In genomic region chr17:28571255-28572122, GRCh38 we compare ENCODE assay signal across 8 cellular contexts. TPM values are rescaled to one million over a fixed set of nuclear protein-coding genes. Genes with fewer than 3 reads are reported as not detected.
DNase-seq lines count a peak whose midpoint lies in the region; ATAC-seq, FAIRE-seq and TF ChIP-seq lines count a peak whose summit lies in the region.

PIGS (minus strand) TSS chr17:28571524; CDS start chr17:28571496, 28 bp downstream.

- peak within 1 kb of the TSS; percentile 10 to 86; a peak in 3 of 4 replicates for H4K8ac ChIP-seq in IMR-90 (ENCODE audit: low read depth in 2 of 2, low read length in 2 of 2)

- peak; percentile 97 for DNase-seq in D721Med (ENCODE audit: insufficient read length, low spot score)
- DNase-seq in IMR-90: peak; percentile 87
- DNase-seq in OCI-M2 (lab: John Stamatoyannopoulos, UW; ENCODE audit: unreplicated experiment): peak; percentile 52
- peak; percentile 82 for DNase-seq in activated T-cell treated with anti-CD3 and anti-CD28 coated beads for 4 hours
- peak; percentile 94 for DNase-seq in epithelial cell of esophagus (ENCODE audit: low read depth)
- peak; percentile 91 for DNase-seq in stimulated activated CD8-positive, alpha-beta memory T cell treated with anti-CD3 and anti-CD28 coated beads, Interleukin-2, amount 100 ng/mL, for 48 hours (ENCODE audit: low read depth in 2 of 2)

- H3K4me2 ChIP-seq in IMR-90 (ENCODE audit: low read depth, low read length): peak within 1 kb of the TSS; percentile 100

- H3K9me3 ChIP-seq in IMR-90 (ENCODE audit: control insufficient read depth, insufficient read depth, low read length): no peaks in the 10 kb centered on the region
- H3K9me3 ChIP-seq in mononuclear cell (ENCODE audit: low read depth, low read length): no peaks in the 10 kb centered on the region

- H2BK20ac ChIP-seq in IMR-90 (ENCODE audit: low read depth, low read length): no peak within 1 kb of the TSS

- no peak for TF ChIP-seq RAD21 in IMR-90 (IDR thresholded peaks at IDR 0.05; ENCODE audit: low read length)

- WGBS in IMR-90 (ENCODE audit: extremely low coverage in 2 of 2, insufficient read length in 1 of 2), 2 experiments: 0% methylated on average over 8 of the region's 57 CpGs; no CpG with 5 or more reads in 1 of the 2 experiments

- H2BK120ac ChIP-seq in IMR-90 (ENCODE audit: low read depth, low read length): peak within 1 kb of the TSS; percentile 56; the same call in 1 of the 2 replicates

- no peaks in the 10 kb centered on the region for H3K27me3 ChIP-seq in IMR-90 (ENCODE audit: control insufficient read depth, insufficient read depth, low read length)
- H3K27me3 ChIP-seq in mononuclear cell (ENCODE audit: insufficient read depth, low read length): no peaks in the 10 kb centered on the region

- H4K91ac ChIP-seq in IMR-90 (ENCODE audit: insufficient read depth, low read depth, low read length): peak within 1 kb of the TSS; percentile 19; the same call in 1 of the 2 replicates

- H2AK5ac ChIP-seq in IMR-90 (ENCODE audit: low read depth, low read length): peak within 1 kb of the TSS; percentile 79

- peaks cover 6% of the 10 kb centered on the region; the same call in 1 of the 2 replicates for H3K4me1 ChIP-seq in IMR-90 (ENCODE audit: control insufficient read depth, insufficient read depth, low read length)
- H3K4me1 ChIP-seq in mononuclear cell (ENCODE audit: insufficient read depth, low read length): peaks cover 60% of the 10 kb centered on the region

- H4K5ac ChIP-seq in IMR-90 (ENCODE audit: low read depth, low read length): peak within 1 kb of the TSS; percentile 86

- in situ Hi-C loops in IMR-90 (cut with MboI; ENCODE audit: low sequenced_read_pairs): no loop called here

- peaks cover 20 to 33% of the 10 kb centered on the region in 2 experiments for H3K79me1 ChIP-seq in IMR-90 (ENCODE audit: low read depth in 1 of 2, low read length in 2 of 2)

- no peak for TF ChIP-seq POLR2A in IMR-90 (IDR thresholded peaks at IDR 0.05; ENCODE audit: low read depth, low read length)

- ATAC-seq in GM21526 (IDR thresholded peaks at IDR 0.05; ENCODE audit: low FRiP score, unreplicated experiment) (peak; percentile 72), IMR-90 (ENCODE audit: low read depth) (peak; percentile 99)

- H3K56ac ChIP-seq in IMR-90 (ENCODE audit: extremely low read depth, insufficient read depth, low read length): peak within 1 kb of the TSS; percentile 80

- CTCF ChIA-PET in IMR-90 (lab: Yijun Ruan, JAX): interaction anchor here (0.8 to 1.9 kb wide), 4 partner anchors 18 to 23 kb away, joined by 3 to 8 read pairs (median 6); no protein-coding TSS in a partner anchor

- peak within 1 kb of the TSS; percentile 81; the same call in 1 of the 2 replicates for H3K18ac ChIP-seq in IMR-90 (ENCODE audit: low read depth, low read length)

- peak within 1 kb of the TSS; percentile 85 for H3K4me3 ChIP-seq in IMR-90 (ENCODE audit: insufficient read depth, low read depth, low read length)
- peak within 1 kb of the TSS; percentile 93 for H3K4me3 ChIP-seq in epithelial cell of esophagus (ENCODE audit: low read length)
- H3K4me3 ChIP-seq in mononuclear cell (ENCODE audit: low read length): peak within 1 kb of the TSS; percentile 89

- intact Hi-C loops in IMR-90 (cut with micrococcal nuclease): no loop called here

- peak within 1 kb of the TSS; percentile 77 for H2BK5ac ChIP-seq in IMR-90 (ENCODE audit: low read depth, low read length, poor library complexity, severe bottlenecking)

- POLR2A ChIA-PET in IMR-90 (lab: Charles Lee; ENCODE audit: unreplicated experiment): no interaction called here

- peaks cover 16% of the 10 kb centered on the region for H3K36me3 ChIP-seq in IMR-90 (ENCODE audit: control insufficient read depth, insufficient read depth, low read length)

- peak within 1 kb of the TSS; percentile 2; the same call in 1 of the 3 replicates for H2BK15ac ChIP-seq in IMR-90 (ENCODE audit: low read depth, low read length)

- peaks cover 9% of the 10 kb centered on the region; the same call in 1 of the 2 replicates for H3K9me1 ChIP-seq in IMR-90 (ENCODE audit: insufficient read depth, low read length)

- peaks cover 5% of the 10 kb centered on the region; the same call in 1 of the 2 replicates for H4K20me1 ChIP-seq in IMR-90 (ENCODE audit: insufficient read depth, low read length)

- no peak for FAIRE-seq in D721Med (lab: Jason Lieb, UNC)

- H3K27ac ChIP-seq in IMR-90 (ENCODE audit: insufficient read depth, low read length): peak within 1 kb of the TSS; percentile 74

- peak within 1 kb of the TSS; percentile 69 for H3K4ac ChIP-seq in IMR-90 (ENCODE audit: low read depth, low read length)

- H2AK9ac ChIP-seq in IMR-90 (replicated peaks; ENCODE audit: low read depth, low read length, poor library complexity): peak within 1 kb of the TSS; percentile 93

- peak within 1 kb of the TSS; percentile 87 for H3K9ac ChIP-seq in IMR-90 (ENCODE audit: low read depth, low read length)

- H3K14ac ChIP-seq in IMR-90 (replicated peaks; ENCODE audit: low read depth, low read length): peak within 1 kb of the TSS; percentile 94

- TF ChIP-seq CTCF in D721Med (IDR thresholded peaks at IDR 0.05; ENCODE audit: insufficient read depth, missing control alignments) (no peak), IMR-90 (conservative IDR thresholded peaks at IDR 0.05; ENCODE audit: low read depth, low read length) (no peak), epithelial cell of esophagus (IDR thresholded peaks at IDR 0.05; ENCODE audit: insufficient read depth, low read depth, low read length, missing control alignments) (no peak)

- H3K23ac ChIP-seq in IMR-90 (ENCODE audit: low read depth, low read length): peak within 1 kb of the TSS; percentile 93

- BruUV-seq in IMR-90 (replicated peaks; lab: Mats Ljungman, UMichigan): no TSS peak

- peak within 1 kb of the TSS; percentile 96 for H2AFZ ChIP-seq in IMR-90 (replicated peaks; ENCODE audit: low read length, poor library complexity)

- dilution Hi-C loops in IMR-90 (cut with HindIII; ENCODE audit: low sequenced_read_pairs, unreplicated experiment): no loop called here

TF ChIP-seq in IMR-90, 13 proteins besides CTCF, POLR2A, EP300 and RAD21:
- peak; percentile 88 for TF ChIP-seq MAZ (IDR thresholded peaks at IDR 0.05; ENCODE audit: borderline replicate concordance, low read depth, low read length)
- TF ChIP-seq CEBPB (IDR thresholded peaks at IDR 0.05; ENCODE audit: low read depth, low read length): no peak
- TF ChIP-seq MXI1 (IDR thresholded peaks at IDR 0.05; ENCODE audit: borderline replicate concordance, low read depth, low read length): 0 out of 2 replicates have a peak, but pooled peaks have one; percentile 38
TF ChIP-seq in IMR-90: peak in this region for 2.

RNA-seq across cellular contexts. Expression of gene PIGS, which starts in this region (rescaled TPM):
- 27.5 and 28.7 TPM in 2 replicates for total RNA-seq in IMR-90 (2012; rRNA removed)
- 77.9 and 78.9 TPM in 2 replicates for polyA plus RNA-seq in IMR-90 (2012; rRNA removed)
- polyA plus RNA-seq in IMR-90 (2012; cell fraction: cytosol; rRNA removed): 51.4 and 88.9 TPM in 2 replicates
- polyA plus RNA-seq in IMR-90 (2012; cell fraction: nucleus; rRNA removed; ENCODE audit: low replicate concordance): 62.4 and 74.4 TPM in 2 replicates
- 43.2 TPM for total RNA-seq in mononuclear cell

Comparison
In these comparisons a context has a peak if more than half of its experiments do, and no peak if none do; other contexts are left out.
1. Peak in every context shown above with its lines: DNase-seq, ATAC-seq, H3K4me3 ChIP-seq and H3K27ac ChIP-seq.